Comparison of ENCODE assay signal across 18 cellular contexts in genomic region chr1:23625459-23625858, GRCh38.
A peak's percentile ranks its signal among the peaks of the same experiment; 100 is the strongest.
DNase-seq lines count a peak whose midpoint lies in the region; ATAC-seq and TF ChIP-seq lines count a peak whose summit lies in the region.
"Had no signal": no experiment of that assay in that cellular context is flagged by ENCODE, and none has a peak within 500 bp of the region (broad histone marks: within the 10 kb centered on the region; RNA-seq: fewer than 3 reads in every experiment).

No MANE protein-coding gene starts in this region.

- H3K4me3 ChIP-seq in brain microvascular endothelial cell (ENCODE audit: low read depth, low read length) (no peak overlapping the region), thyroid gland (replicated peaks in 1 of 3) (no peak overlapping the region)

- no peak overlapping the region for H3K27ac ChIP-seq in brain microvascular endothelial cell
- no peak overlapping the region for H3K27ac ChIP-seq in thyroid gland
- H3K27ac ChIP-seq: C4-2B had no signal

- DNase-seq in activated naive CD4-positive, alpha-beta T cell treated with anti-CD3 and anti-CD28 coated beads, Interleukin-2, amount 10 ng/mL, durations not matched to agents 7 days and 5 days: no peak
- no peak for DNase-seq in activated naive CD8-positive, alpha-beta T cell treated with anti-CD3 and anti-CD28 coated beads, Interleukin-2, amount 10 ng/mL, durations not matched to agents 7 days and 5 days
- no peak for DNase-seq in brain microvascular endothelial cell
- DNase-seq in putamen (ENCODE audit: low spot score): no peak
- DNase-seq in thyroid gland: no peak
- DNase-seq: DMS79 treated with DMSO at 0.1 percent for 48 hours, GDM1, H9, NCI-H1417, NCI-H1930, NCI-H2171, NCI-H510A, NCI-H82, SIG-M5 had no signal

- WGBS in thyroid gland, 2 donors: 96% methylated on average over 4 of the region's 4 CpGs

- H3K4me3 Mint-ChIP-seq in activated naive CD4-positive, alpha-beta T cell treated with anti-CD3 and anti-CD28 coated beads, Interleukin-2, amount 50 U/mL, for 24 hours: peak overlapping the region; percentile 11
- H3K4me3 Mint-ChIP-seq in activated naive CD4-positive, alpha-beta T cell treated with anti-CD3 and anti-CD28 coated beads, Interleukin-2, amount 10 ng/mL, durations not matched to agents 7 days and 5 days: no peak overlapping the region
- peak overlapping the region; percentile 1 to 67 (median 42) for H3K4me3 Mint-ChIP-seq in IgD-negative memory B cell
- H3K4me3 Mint-ChIP-seq in activated naive CD8-positive, alpha-beta T cell treated with anti-CD3 and anti-CD28 coated beads, Interleukin-2, amount 10 ng/mL, durations not matched to agents 7 days and 5 days: no peak overlapping the region
- H3K4me3 Mint-ChIP-seq: H9 had no signal

- H3K27me3 ChIP-seq in brain microvascular endothelial cell (replicated peaks) (peaks cover under 1% of the 10 kb centered on the region), thyroid gland (no peaks in the 10 kb centered on the region)

- ATAC-seq in activated naive CD8-positive, alpha-beta T cell treated with anti-CD3 and anti-CD28 coated beads, Interleukin-2, amount 10 ng/mL, durations not matched to agents 7 days and 5 days (ENCODE audit: low read depth): no peak
- no peak for ATAC-seq in HG03439 (IDR thresholded peaks at IDR 0.05; ENCODE audit: unreplicated experiment)

- H3K9me3 ChIP-seq in thyroid gland: no peaks in the 10 kb centered on the region

- H3K9me3 Mint-ChIP-seq in activated naive CD4-positive, alpha-beta T cell treated with anti-CD3 and anti-CD28 coated beads, Interleukin-2, amount 50 U/mL, for 24 hours: peaks cover 11% of the 10 kb centered on the region
- H3K9me3 Mint-ChIP-seq in activated naive CD4-positive, alpha-beta T cell treated with anti-CD3 and anti-CD28 coated beads, Interleukin-2, amount 10 ng/mL, durations not matched to agents 7 days and 5 days: peaks cover 7% of the 10 kb centered on the region
- peaks cover 0 to 3% (median 0%) of the 10 kb centered on the region in 3 donors for H3K9me3 Mint-ChIP-seq in IgD-negative memory B cell
- H3K9me3 Mint-ChIP-seq in activated naive CD8-positive, alpha-beta T cell treated with anti-CD3 and anti-CD28 coated beads, Interleukin-2, amount 10 ng/mL, durations not matched to agents 7 days and 5 days: peaks cover 3% of the 10 kb centered on the region

- in situ Hi-C loops in brain microvascular endothelial cell (cut with HindIII; ENCODE audit: low pct_ligation_motif_present, low sequenced_read_pairs): no loop called here

- TF ChIP-seq POLR2A in thyroid gland (IDR thresholded peaks at IDR 0.05): no peak

- peaks cover 84% of the 10 kb centered on the region for H3K4me1 Mint-ChIP-seq in activated naive CD4-positive, alpha-beta T cell treated with anti-CD3 and anti-CD28 coated beads, Interleukin-2, amount 50 U/mL, for 24 hours
- peaks cover 72% of the 10 kb centered on the region for H3K4me1 Mint-ChIP-seq in activated naive CD4-positive, alpha-beta T cell treated with anti-CD3 and anti-CD28 coated beads, Interleukin-2, amount 10 ng/mL, durations not matched to agents 7 days and 5 days
- H3K4me1 Mint-ChIP-seq in IgD-negative memory B cell: peaks cover 55 to 69% (median 67%) of the 10 kb centered on the region in 3 donors
- peaks cover 43% of the 10 kb centered on the region for H3K4me1 Mint-ChIP-seq in activated naive CD8-positive, alpha-beta T cell treated with anti-CD3 and anti-CD28 coated beads, Interleukin-2, amount 10 ng/mL, durations not matched to agents 7 days and 5 days

- intact Hi-C loops in thyroid gland (cut with DNase I): no loop called here

- POLR2A ChIA-PET in activated naive CD8-positive, alpha-beta T cell treated with anti-CD3 and anti-CD28 coated beads, Interleukin-2, amount 10 ng/mL, durations not matched to agents 7 days and 5 days (lab: Charles Lee): interaction anchor here (0.7 kb wide), 1 partner anchor 70 kb away, joined by 4 read pairs; no protein-coding TSS in a partner anchor

- TF ChIP-seq CTCF in brain microvascular endothelial cell (IDR thresholded peaks at IDR 0.05; ENCODE audit: low read depth, low read length, missing control alignments) (no peak), thyroid gland (IDR thresholded peaks at IDR 0.05) (no peak)

- CTCF ChIA-PET in activated naive CD4-positive, alpha-beta T cell treated with anti-CD3 and anti-CD28 coated beads, Interleukin-2, amount 10 ng/mL, durations not matched to agents 7 days and 5 days (lab: Charles Lee): interaction anchor here (0.7 kb wide), 1 partner anchor 51 kb away, joined by 4 read pairs; no protein-coding TSS in a partner anchor

- no peaks in the 10 kb centered on the region for H3K27me3 Mint-ChIP-seq in activated naive CD4-positive, alpha-beta T cell treated with anti-CD3 and anti-CD28 coated beads, Interleukin-2, amount 50 U/mL, for 24 hours
- no peaks in the 10 kb centered on the region for H3K27me3 Mint-ChIP-seq in activated naive CD4-positive, alpha-beta T cell treated with anti-CD3 and anti-CD28 coated beads, Interleukin-2, amount 10 ng/mL, durations not matched to agents 7 days and 5 days
- H3K27me3 Mint-ChIP-seq in IgD-negative memory B cell: no peaks in the 10 kb centered on the region
- no peaks in the 10 kb centered on the region for H3K27me3 Mint-ChIP-seq in activated naive CD8-positive, alpha-beta T cell treated with anti-CD3 and anti-CD28 coated beads, Interleukin-2, amount 10 ng/mL, durations not matched to agents 7 days and 5 days

- H3K36me3 Mint-ChIP-seq in activated naive CD4-positive, alpha-beta T cell treated with anti-CD3 and anti-CD28 coated beads, Interleukin-2, amount 50 U/mL, for 24 hours: peaks cover 6% of the 10 kb centered on the region
- H3K36me3 Mint-ChIP-seq in activated naive CD4-positive, alpha-beta T cell treated with anti-CD3 and anti-CD28 coated beads, Interleukin-2, amount 10 ng/mL, durations not matched to agents 7 days and 5 days: peaks cover 8% of the 10 kb centered on the region
- peaks cover 2% of the 10 kb centered on the region for H3K36me3 Mint-ChIP-seq in IgD-negative memory B cell
- peaks cover 5% of the 10 kb centered on the region for H3K36me3 Mint-ChIP-seq in activated naive CD8-positive, alpha-beta T cell treated with anti-CD3 and anti-CD28 coated beads, Interleukin-2, amount 10 ng/mL, durations not matched to agents 7 days and 5 days

- peaks cover 4 to 5% of the 10 kb centered on the region in 2 donors for H3K4me1 ChIP-seq in thyroid gland

- H3K27ac Mint-ChIP-seq in activated naive CD4-positive, alpha-beta T cell treated with anti-CD3 and anti-CD28 coated beads, Interleukin-2, amount 50 U/mL, for 24 hours: peak overlapping the region; percentile 56
- no peak overlapping the region for H3K27ac Mint-ChIP-seq in activated naive CD4-positive, alpha-beta T cell treated with anti-CD3 and anti-CD28 coated beads, Interleukin-2, amount 10 ng/mL, durations not matched to agents 7 days and 5 days
- H3K27ac Mint-ChIP-seq in IgD-negative memory B cell: peak overlapping the region in 1 of 3 donors; percentile 86
- peak overlapping the region; percentile 7 for H3K27ac Mint-ChIP-seq in activated naive CD8-positive, alpha-beta T cell treated with anti-CD3 and anti-CD28 coated beads, Interleukin-2, amount 10 ng/mL, durations not matched to agents 7 days and 5 days
- H3K27ac Mint-ChIP-seq: H9 had no signal

- no peaks in the 10 kb centered on the region for H3K36me3 ChIP-seq in brain microvascular endothelial cell (replicated peaks)
- H3K36me3 ChIP-seq in thyroid gland: no peaks in the 10 kb centered on the region

Comparison
In these comparisons a context has a peak if more than half of its experiments do, and no peak if none do; other contexts are left out.
1. H3K4me3 Mint-ChIP-seq: peak in activated naive CD4-positive, alpha-beta T cell treated with anti-CD3 and anti-CD28 coated beads, Interleukin-2, amount 50 U/mL, for 24 hours (single experiment) and IgD-negative memory B cell (4 of 4); none in activated naive CD4-positive, alpha-beta T cell treated with anti-CD3 and anti-CD28 coated beads, Interleukin-2, amount 10 ng/mL, durations not matched to agents 7 days and 5 days (single experiment) and activated naive CD8-positive, alpha-beta T cell treated with anti-CD3 and anti-CD28 coated beads, Interleukin-2, amount 10 ng/mL, durations not matched to agents 7 days and 5 days (single experiment).